ENCODE assay signal across 26 cellular contexts in the genomic region with DNA sequence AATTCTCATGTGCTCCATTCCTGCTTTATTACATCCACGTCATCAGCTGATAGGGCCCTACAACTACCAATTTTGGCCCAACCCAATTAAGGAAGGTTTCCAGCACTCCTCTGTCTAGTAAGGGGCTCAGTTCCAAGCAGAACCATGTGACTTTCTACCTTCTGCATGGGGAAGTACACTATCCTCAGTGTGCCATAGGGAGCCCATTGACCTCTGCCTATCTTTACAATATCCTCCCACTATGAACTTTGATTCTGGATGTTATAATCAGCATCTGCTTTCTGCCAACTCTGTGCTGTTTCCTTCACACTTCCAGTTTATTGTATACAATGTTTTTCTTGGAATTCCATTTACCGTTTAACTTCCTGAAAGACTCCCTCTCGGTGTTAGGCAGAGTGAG.
"Had no signal": no experiment of that assay in that cellular context is flagged by ENCODE, and none has a peak within 500 bp of the region (broad histone marks: within the 10 kb centered on the region; RNA-seq: fewer than 3 reads in every experiment).

No MANE protein-coding gene starts in this region.

- H3K4me2 ChIP-seq: hepatocyte had no signal

- FAIRE-seq: keratinocyte, urothelium cell line had no signal

- H2AFZ ChIP-seq: hepatocyte had no signal

- H3K79me2 ChIP-seq: hepatocyte had no signal

- ATAC-seq: heart right ventricle; left cardiac atrium; left lung; lower lobe of right lung; naive thymus-derived CD4-positive, alpha-beta T cell; natural killer cell treated with Interleukin-12 subunit alpha and Interleukin-12 subunit beta and Interleukin-15 and Interleukin-18, amount 100 ng/mL, for 72 hours; right lobe of liver; stimulated activated naive B cell treated with anti-CD40 and anti-IgM and Interleukin-4, amounts not matched to agents 10 μg/mL and 1 μg/mL and 100 μg/mL, for 72 hours; stimulated activated naive CD8-positive, alpha-beta T cell treated with anti-CD3 and anti-CD28 coated beads, Interleukin-15, Interleukin-2, amounts not matched to agents 100 U/mL and 50 U/mL, for 24 hours; upper lobe of right lung had no signal

- H3K27me3 ChIP-seq: hepatocyte, left lung, ovary, right atrium auricular region, right lobe of liver, stomach, testis, thyroid gland, upper lobe of right lung had no signal

- DNase-seq: heart right ventricle; kidney glomerular epithelial cell; left cardiac atrium; left lung; lower lobe of right lung; mammary epithelial cell; mesenchymal stem cell; naive thymus-derived CD4-positive, alpha-beta T cell; ovary; right lobe of liver; stimulated activated CD4-positive, alpha-beta T cell treated with anti-CD3 and anti-CD28 coated beads, Interleukin-12 subunit alpha, Interleukin-12 subunit beta, amount 100 ng/mL, for 4 hours; stimulated activated CD4-positive, alpha-beta T cell treated with anti-CD3 and anti-CD28 coated beads, Interleukin-15, amount 100 ng/mL, for 24 hours; stimulated activated CD4-positive, alpha-beta T cell treated with anti-CD3 and anti-CD28 coated beads, Interleukin-2, amount 100 ng/mL, for 24 hours; stimulated activated CD4-positive, alpha-beta T cell treated with anti-CD3 and anti-CD28 coated beads, Interleukin-4, amount 100 ng/mL, for 1 hour; stimulated activated naive B cell treated with anti-CD40 and anti-IgM and Interleukin-4, amounts not matched to agents 10 μg/mL and 1 μg/mL and 100 μg/mL, for 72 hours; stimulated activated naive CD8-positive, alpha-beta T cell treated with anti-CD3 and anti-CD28 coated beads, Interleukin-15, Interleukin-2, amounts not matched to agents 100 U/mL and 50 U/mL, for 24 hours; stomach; testis; thyroid gland; trophoblast cell; upper lobe of right lung had no signal

- H3K4me1 ChIP-seq: heart right ventricle, left lung, lower lobe of right lung, right atrium auricular region, right lobe of liver, stomach, testis, thyroid gland, upper lobe of right lung had no signal

- H3K27ac ChIP-seq: heart right ventricle, hepatocyte, left lung, lower lobe of right lung, ovary, right atrium auricular region, right lobe of liver, stomach, testis, thyroid gland, upper lobe of right lung had no signal

- H3K4me3 ChIP-seq: heart right ventricle, hepatocyte, left lung, lower lobe of right lung, ovary, right atrium auricular region, right lobe of liver, stomach, testis, thyroid gland, upper lobe of right lung had no signal

- H3K9me3 ChIP-seq: heart right ventricle, left lung, lower lobe of right lung, ovary, right atrium auricular region, right lobe of liver, stomach, testis, thyroid gland, upper lobe of right lung had no signal

- H3K36me3 ChIP-seq: heart right ventricle, left lung, lower lobe of right lung, ovary, right atrium auricular region, right lobe of liver, stomach, thyroid gland, upper lobe of right lung had no signal
